14 cellular contexts compared by ENCODE assay signal in the genomic region with DNA sequence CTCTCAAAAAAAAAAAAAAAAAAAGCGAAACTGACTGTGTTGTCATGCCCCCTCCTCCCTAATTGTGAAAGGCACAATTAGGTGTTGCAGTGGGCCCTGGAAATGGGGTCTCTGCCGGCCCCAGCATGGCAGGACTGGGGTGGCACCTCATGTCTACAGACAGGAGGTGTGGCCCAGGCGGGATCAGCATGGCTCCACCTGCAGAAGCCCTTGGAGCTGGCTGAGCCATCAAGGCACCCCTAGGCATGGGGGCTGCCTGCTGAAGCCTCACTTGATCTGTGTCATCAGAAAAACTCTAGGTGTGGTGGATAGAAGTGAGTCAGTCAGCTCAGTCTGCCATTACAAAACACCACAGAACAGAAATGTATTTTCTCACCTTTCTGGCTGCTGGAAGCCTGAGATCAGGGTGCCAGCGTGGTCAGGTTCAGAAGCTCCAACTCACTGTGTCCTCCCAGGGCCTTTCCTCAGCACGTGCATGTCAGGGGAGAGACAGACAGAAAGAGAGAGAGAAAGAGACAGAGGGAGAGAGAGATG. TPM values are rescaled to one million over a fixed set of nuclear protein-coding genes. Genes with fewer than 3 reads are reported as not detected.
DNase-seq lines count a peak whose midpoint lies in the region; ATAC-seq, FAIRE-seq and TF ChIP-seq lines count a peak whose summit lies in the region.
"Had no signal": no experiment of that assay in that cellular context is flagged by ENCODE, and none has a peak within 500 bp of the region (broad histone marks: within the 10 kb centered on the region; RNA-seq: fewer than 3 reads in every experiment).

No MANE protein-coding gene starts in this region.

- no peaks in the 10 kb centered on the region for H3K36me3 ChIP-seq in WERI-Rb-1
- no peaks in the 10 kb centered on the region for H3K36me3 ChIP-seq in pancreas

- peak; percentile 74 for ATAC-seq in effector memory CD8-positive, alpha-beta T cell (replicated peaks)
- no peak for ATAC-seq in pancreas

- intact Hi-C loops in pancreas (cut with DNase I) = loop anchor here in 1 of 3 donors (10.0 kb wide), 1 partner anchor 54 kb away; a partner anchor contains a TSS

- peaks cover 0 to 1% of the 10 kb centered on the region in 2 donors for H3K27me3 Mint-ChIP-seq in effector memory CD8-positive, alpha-beta T cell
- H3K27me3 Mint-ChIP-seq: stimulated activated naive CD8-positive, alpha-beta T cell treated with anti-CD3 and anti-CD28 coated beads, Interleukin-15, Interleukin-2, amounts not matched to agents 100 ng/mL and 50 ng/mL, for 24 hours had no signal

- H3K9me3 Mint-ChIP-seq in effector memory CD8-positive, alpha-beta T cell = no peaks in the 10 kb centered on the region

- H3K4me1 ChIP-seq in pancreas = peaks cover 7 to 13% (median 10%) of the 10 kb centered on the region in 3 donors

- H3K9me3 ChIP-seq in WERI-Rb-1 (ENCODE audit: severe bottlenecking) (no peaks in the 10 kb centered on the region), pancreas (no peaks in the 10 kb centered on the region)

- peak overlapping the region; percentile 44 to 61 for H3K4me3 Mint-ChIP-seq in effector memory CD8-positive, alpha-beta T cell
- H3K4me3 Mint-ChIP-seq: stimulated activated naive CD8-positive, alpha-beta T cell treated with anti-CD3 and anti-CD28 coated beads, Interleukin-15, Interleukin-2, amounts not matched to agents 100 ng/mL and 50 ng/mL, for 24 hours had no signal

- peak; percentile 41 for DNase-seq in activated T-cell treated with anti-CD3 and anti-CD28 coated beads for 48 hours (ENCODE audit: low read depth)
- no peak for DNase-seq in activated T-cell treated with anti-CD3 and anti-CD28 coated beads, Interleukin-2, amount 50 U/mL, for 1 hour
- no peak for DNase-seq in WERI-Rb-1
- DNase-seq in effector memory CD8-positive, alpha-beta T cell = peak; percentile 43 to 53 (median 47)
- peak; percentile 24 for DNase-seq in stimulated activated CD4-positive, alpha-beta T cell treated with anti-CD3 and anti-CD28 coated beads, Interleukin-4, amount 100 ng/mL, for 24 hours
- no peak for DNase-seq in NCI-H187 (lab: John Stamatoyannopoulos, UW)
- DNase-seq in pancreas = no peak
- no peak for DNase-seq in NCI-H1092 treated with DMSO at 0.1 percent for 48 hours (lab: John Stamatoyannopoulos, UW)
- DNase-seq: DND-41, GM23248, mesenchymal stem cell, NCI-H2171 treated with DMSO at 0.1 percent for 48 hours, PC-9 had no signal

- H3K4me1 Mint-ChIP-seq in effector memory CD8-positive, alpha-beta T cell (ENCODE audit: low read depth in 2 of 2) = peaks cover 18 to 20% of the 10 kb centered on the region in 2 donors

- H3K27ac ChIP-seq in WERI-Rb-1 = peak overlapping the region; percentile 31; the same call in 1 of the 2 replicates
- no peak overlapping the region for H3K27ac ChIP-seq in pancreas
- H3K27ac ChIP-seq: GM23248, PC-9 had no signal

- H3K4me3 ChIP-seq in WERI-Rb-1 (ENCODE audit: low read depth, low read length) (no peak overlapping the region), pancreas (no peak overlapping the region)
- H3K4me3 ChIP-seq: GM23248, PC-9 had no signal

- H3K27me3 ChIP-seq in WERI-Rb-1 (ENCODE audit: insufficient read depth, low read depth, severe bottlenecking) (no peaks in the 10 kb centered on the region), pancreas (no peaks in the 10 kb centered on the region)

- TF ChIP-seq CTCF in WERI-Rb-1 (IDR thresholded peaks at IDR 0.05; ENCODE audit: low read depth, low read length) = no peak
- no peak for TF ChIP-seq CTCF in pancreas (IDR thresholded peaks at IDR 0.05)

- WGBS in pancreas, 2 donors = 66 to 72% methylated on average over 5 of the region's 5 CpGs

- H3K36me3 Mint-ChIP-seq in effector memory CD8-positive, alpha-beta T cell (ENCODE audit: insufficient read depth) = peaks cover 12% of the 10 kb centered on the region

- H3K27ac Mint-ChIP-seq in effector memory CD8-positive, alpha-beta T cell = peak overlapping the region; percentile 88 to 95
- H3K27ac Mint-ChIP-seq: stimulated activated naive CD8-positive, alpha-beta T cell treated with anti-CD3 and anti-CD28 coated beads, Interleukin-15, Interleukin-2, amounts not matched to agents 100 ng/mL and 50 ng/mL, for 24 hours had no signal

- no peak for FAIRE-seq in pancreas (lab: Jason Lieb, UNC)

RNA-seq across cellular contexts. Expression of a gene that starts 10.1 kb away (rescaled TPM):
- 1 to 10 TPM in 5 of 6 donors, under 1 TPM in 1; 0.95 to 4.8 (median 1.8) TPM for total RNA-seq in pancreas
- 10 to 100 TPM in 1 of 2 donors, 1 to 10 TPM in 1; 6.8 to 25.9 TPM for polyA plus RNA-seq in pancreas

RNA-seq across cellular contexts. Expression of a gene that starts 34.8 kb away (rescaled TPM):
- total RNA-seq in pancreas = 10 to 100 TPM; 23.4 to 36.1 (median 26.2) TPM
- 10 to 100 TPM; 33.8 to 50.5 TPM for polyA plus RNA-seq in pancreas

RNA-seq across cellular contexts. Expression of a gene that starts 38.6 kb away (rescaled TPM):
- 100 to 1,000 TPM in 4 of 6 donors, 10 to 100 TPM in 2; 86.4 to 292 (median 135) TPM for total RNA-seq in pancreas
- 100 to 1,000 TPM; 300 to 429 TPM for polyA plus RNA-seq in pancreas

RNA-seq across cellular contexts. Expression of a gene that starts 45.4 kb away (rescaled TPM):
- total RNA-seq in pancreas = 10 to 100 TPM in 5 of 6 donors, 1 to 10 TPM in 1; 10.0 to 45.2 (median 18.9) TPM
- polyA plus RNA-seq in pancreas = 10 to 100 TPM; 40.7 to 54.5 TPM

RNA-seq across cellular contexts. Expression of a gene that starts 51.6 kb away (rescaled TPM):
- 100 to 1,000 TPM in 2 of 6 donors, 10 to 100 TPM in 4; 32.1 to 120 (median 63.6) TPM for total RNA-seq in pancreas
- polyA plus RNA-seq in pancreas = 100 to 1,000 TPM; 169 to 182 TPM

Comparison
In these comparisons a context has a peak if more than half of its experiments do, and no peak if none do; other contexts are left out.
1. DNase-seq: peak in activated T-cell treated with anti-CD3 and anti-CD28 coated beads for 48 hours (single experiment), effector memory CD8-positive, alpha-beta T cell (3 of 3) and stimulated activated CD4-positive, alpha-beta T cell treated with anti-CD3 and anti-CD28 coated beads, Interleukin-4, amount 100 ng/mL, for 24 hours (single experiment); none in activated T-cell treated with anti-CD3 and anti-CD28 coated beads, Interleukin-2, amount 50 U/mL, for 1 hour (single experiment), WERI-Rb-1 (single experiment), NCI-H187 (0 of 2), pancreas (0 of 6) and NCI-H1092 treated with DMSO at 0.1 percent for 48 hours (single experiment).